Comparison of ENCODE assay signal across 8 cellular contexts in the genomic region with DNA sequence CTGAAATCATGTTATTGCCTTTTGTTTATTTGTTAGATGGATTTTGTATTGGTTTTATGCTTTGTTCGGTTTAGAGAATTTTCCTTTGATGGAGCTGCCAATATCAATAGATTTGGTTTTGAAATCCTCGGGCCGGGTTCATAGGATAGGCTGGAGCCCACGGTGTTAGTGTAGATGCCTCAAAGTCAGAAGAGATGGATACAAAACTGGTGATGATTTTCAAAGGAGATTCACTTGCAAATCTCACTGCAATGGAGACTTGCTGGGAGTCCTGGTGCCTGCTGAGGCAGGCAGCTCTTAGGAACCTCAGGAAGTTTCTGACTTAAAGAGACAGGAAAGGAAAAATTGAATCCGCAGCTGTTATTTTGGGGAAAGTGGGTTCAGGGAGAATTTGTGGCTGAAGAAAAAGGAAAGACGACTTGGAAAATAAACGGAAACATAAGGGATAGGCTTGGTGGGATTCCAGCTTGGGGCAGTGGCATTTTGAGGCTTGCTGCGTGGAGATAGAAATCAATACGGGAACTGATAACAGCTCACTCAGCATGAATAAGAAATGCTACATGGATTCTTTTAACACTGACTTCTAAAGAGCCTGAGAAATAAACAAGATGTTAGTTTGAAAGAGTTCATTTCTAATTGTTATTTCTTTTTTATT.
DNase-seq lines count a peak whose midpoint lies in the region; ATAC-seq and TF ChIP-seq lines count a peak whose summit lies in the region.

No MANE protein-coding gene starts in this region.

- DNase-seq in breast epithelium (ENCODE audit: low spot score in 2 of 2) (no peak), MCF 10A (ENCODE audit: unreplicated experiment) (no peak), coronary artery (ENCODE audit: low spot score) (no peak), GM19238 (ENCODE audit: insufficient read length, low spot score) (no peak), SHP77 treated with DMSO at 0.1 percent for 48 hours (lab: John Stamatoyannopoulos, UW) (no peak), GM19240 (ENCODE audit: insufficient read length, low spot score) (no peak)

- no peaks in the 10 kb centered on the region for H3K4me1 ChIP-seq in breast epithelium
- H3K4me1 ChIP-seq in mononuclear cell (ENCODE audit: insufficient read depth, low read length) = peaks cover 28% of the 10 kb centered on the region

- H3K9me3 Mint-ChIP-seq in MCF 10A (ENCODE audit: unreplicated experiment) = no peaks in the 10 kb centered on the region

- no peak overlapping the region for H3K4me3 Mint-ChIP-seq in MCF 10A (ENCODE audit: unreplicated experiment)

- no peak for TF ChIP-seq POLR2A in breast epithelium (IDR thresholded peaks at IDR 0.05)

- H3K27ac ChIP-seq in breast epithelium (peak overlapping the region in 1 of 2 donors; percentile 80), coronary artery (peak overlapping the region; percentile 40 to 89)

- peak overlapping the region; percentile 62 to 76 (median 67) for H3K4me3 ChIP-seq in breast epithelium
- peak overlapping the region; percentile 89 for H3K4me3 ChIP-seq in coronary artery
- H3K4me3 ChIP-seq in mononuclear cell (ENCODE audit: low read length) = peak overlapping the region; percentile 73

- no peak overlapping the region for H3K27ac Mint-ChIP-seq in MCF 10A (ENCODE audit: low read depth, unreplicated experiment)

- no peak for TF ChIP-seq CTCF in breast epithelium (IDR thresholded peaks at IDR 0.05)
- no peak for TF ChIP-seq CTCF in MCF 10A (IDR thresholded peaks at IDR 0.05; ENCODE audit: unreplicated experiment)
- TF ChIP-seq CTCF in coronary artery (IDR thresholded peaks at IDR 0.05) = no peak

- no peaks in the 10 kb centered on the region for H3K36me3 Mint-ChIP-seq in MCF 10A (ENCODE audit: insufficient read depth, unreplicated experiment)

- POLR2A ChIA-PET in MCF 10A (lab: Yijun Ruan, JAX) = interaction anchor here (0.6 to 1.4 kb wide), 3 partner anchors 48 to 371 kb away, joined by 3 read pairs; partner anchors contain the start of gene TBC1D7

- H3K27me3 ChIP-seq in breast epithelium (no peaks in the 10 kb centered on the region), mononuclear cell (ENCODE audit: insufficient read depth, low read length) (peaks cover 3% of the 10 kb centered on the region)

- H3K4me1 Mint-ChIP-seq in MCF 10A (ENCODE audit: insufficient read depth, unreplicated experiment) = peaks cover 19% of the 10 kb centered on the region

- ATAC-seq in HG03025 (IDR thresholded peaks at IDR 0.05; ENCODE audit: low FRiP score, unreplicated experiment) = no peak

- intact Hi-C loops in breast epithelium (cut with DNase I; ENCODE audit: low total_unique reads) = no loop called here
- intact Hi-C loops in MCF 10A (cut with micrococcal nuclease) = no loop called here

- no peaks in the 10 kb centered on the region for H3K36me3 ChIP-seq in breast epithelium

- CTCF ChIA-PET in MCF 10A (lab: Yijun Ruan, JAX) = interaction anchor here (0.7 to 1.1 kb wide), 2 partner anchors 28 to 373 kb away, joined by 4 read pairs; no protein-coding TSS in a partner anchor

- no peaks in the 10 kb centered on the region for H3K9me3 ChIP-seq in breast epithelium
- H3K9me3 ChIP-seq in mononuclear cell (ENCODE audit: low read depth, low read length) = no peaks in the 10 kb centered on the region

- H3K27me3 Mint-ChIP-seq in MCF 10A (ENCODE audit: insufficient read depth, unreplicated experiment) = peaks cover 43% of the 10 kb centered on the region

- BruUV-seq in MCF 10A (replicated peaks; lab: Mats Ljungman, UMichigan) = no TSS peak
